Comparison of ENCODE assay signal across 8 cellular contexts in the genomic region with DNA sequence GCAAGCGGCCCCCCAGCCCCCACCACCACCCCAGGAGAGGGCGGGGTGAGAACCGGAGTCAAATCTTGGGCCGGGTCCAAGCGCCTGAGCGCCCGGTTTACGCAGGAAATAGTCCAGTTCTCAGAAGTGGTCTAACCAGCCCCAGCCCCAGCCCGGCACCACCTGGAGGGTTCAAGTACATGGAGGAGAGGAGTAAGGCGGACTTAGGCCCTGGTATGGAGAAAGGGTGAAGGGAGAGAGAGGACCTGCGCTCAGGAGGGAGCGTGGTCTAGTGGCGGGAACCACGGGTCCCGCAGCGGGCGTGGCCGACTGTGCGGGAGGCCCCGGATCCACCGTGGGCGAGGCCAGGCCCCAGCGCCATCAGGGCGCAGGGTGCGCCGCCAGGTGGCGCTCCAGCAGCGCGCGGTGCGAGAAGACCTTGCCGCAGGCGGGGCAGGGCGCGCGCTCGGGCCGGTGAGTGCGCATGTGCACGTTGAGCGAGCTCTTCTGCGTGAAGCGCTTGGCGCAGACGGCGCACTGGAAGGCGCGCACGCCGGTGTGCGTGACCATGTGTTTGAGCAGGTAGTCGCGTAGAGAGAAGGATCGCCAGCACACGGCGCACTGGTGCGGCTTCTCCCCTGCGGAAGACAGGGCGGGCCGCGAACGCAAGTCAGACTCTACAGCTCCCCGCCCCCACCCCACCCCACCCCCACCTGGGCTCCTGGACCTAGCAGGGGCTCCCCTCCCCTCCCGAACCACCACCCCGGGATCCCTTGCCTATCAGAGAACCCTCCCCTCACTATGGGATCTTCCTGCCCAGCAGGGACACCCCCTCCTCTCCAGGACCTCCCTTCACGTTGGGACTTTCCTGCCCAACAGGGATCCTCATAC. TPM values are rescaled to one million over a fixed set of nuclear protein-coding genes. Genes with fewer than 3 reads are reported as not detected.
DNase-seq lines count a peak whose midpoint lies in the region; ATAC-seq, FAIRE-seq and TF ChIP-seq lines count a peak whose summit lies in the region.

No MANE protein-coding gene starts in this region.

- H3K4me1 ChIP-seq in gastroesophageal sphincter, result peaks cover 8 to 60% (median 28%) of the 10 kb centered on the region in 3 donors
- H3K4me1 ChIP-seq in subcutaneous abdominal adipose tissue (ENCODE audit: control insufficient read depth in 5 of 5, insufficient read depth in 5 of 5, low read length in 5 of 5), result peaks cover 10 to 46% (median 38%) of the 10 kb centered on the region in 5 donors

- H3K27me3 ChIP-seq in gastroesophageal sphincter, result no peaks in the 10 kb centered on the region
- no peaks in the 10 kb centered on the region for H3K27me3 ChIP-seq in subcutaneous abdominal adipose tissue (ENCODE audit: control insufficient read depth in 5 of 5, insufficient read depth in 4 of 5, low read length in 5 of 5)

- WGBS in gastroesophageal sphincter (ENCODE audit: low coverage in 1 of 2), 2 donors, result 18% methylated on average over 15 of the region's 66 CpGs; no CpG with 5 or more reads in 1 of the 2 donors

- H3K27ac ChIP-seq in gastroesophageal sphincter (peak overlapping the region in 3 of 4 donors; percentile 77 to 83 (median 80)), subcutaneous abdominal adipose tissue (ENCODE audit: low read depth, low read length) (no peak overlapping the region)

- ATAC-seq in GM21529 (IDR thresholded peaks at IDR 0.05; ENCODE audit: unreplicated experiment) (peak; percentile 64), gastroesophageal sphincter (peak; percentile 94)

- TF ChIP-seq CTCF in D721Med (IDR thresholded peaks at IDR 0.05; ENCODE audit: insufficient read depth, missing control alignments) (peak; percentile 82), gastroesophageal sphincter (IDR thresholded peaks at IDR 0.05) (peak in 3 of 4 experiments; percentile 96 to 100 (median 97))

- no peak for FAIRE-seq in D721Med (lab: Jason Lieb, UNC)

- DNase-seq in D721Med (ENCODE audit: insufficient read length, low spot score) (peak; percentile 66), LHCN-M2 (ENCODE audit: low read depth) (peak; percentile 57), SHP77 (lab: John Stamatoyannopoulos, UW) (peak; percentile 87 to 92), non-pigmented ciliary epithelial cell (ENCODE audit: low read depth) (peak; percentile 42)
- DNase-seq in activated naive CD4-positive, alpha-beta T cell treated with Interleukin-2 at 50 U/mL for 16 hours, result peak; percentile 96

- H3K9me3 ChIP-seq in gastroesophageal sphincter (no peaks in the 10 kb centered on the region), subcutaneous abdominal adipose tissue (ENCODE audit: control insufficient read depth in 5 of 5, low read length in 5 of 5) (no peaks in the 10 kb centered on the region)

- H3K36me3 ChIP-seq in gastroesophageal sphincter (peaks cover 0 to 25% of the 10 kb centered on the region in 2 donors), subcutaneous abdominal adipose tissue (ENCODE audit: control insufficient read depth in 5 of 5, insufficient read depth in 5 of 5, low read length in 5 of 5) (peaks cover 0 to 25% (median 20%) of the 10 kb centered on the region in 5 donors)

- peak in 1 of 2 donors; percentile 23 for TF ChIP-seq POLR2A in gastroesophageal sphincter (IDR thresholded peaks at IDR 0.05)

- no peak for TF ChIP-seq EP300 in gastroesophageal sphincter (IDR thresholded peaks at IDR 0.05)

- peak overlapping the region in 4 of 5 donors; percentile 2 to 76 (median 24) for H3K9ac ChIP-seq in subcutaneous abdominal adipose tissue (ENCODE audit: low read length in 5 of 5)

- H3K4me3 ChIP-seq in gastroesophageal sphincter (peak overlapping the region; percentile 37 to 52), subcutaneous abdominal adipose tissue (ENCODE audit: low read depth in 1 of 5, low read length in 5 of 5) (peak overlapping the region; percentile 45 to 63 (median 61))

RNA-seq across cellular contexts. Expression of a gene that starts 2.1 kb away (rescaled TPM):
- 2.7 and 9.9 TPM in 2 replicates for total RNA-seq in LHCN-M2 (2014; rRNA removed)
- 19.3 TPM for polyA plus RNA-seq in LHCN-M2 (2012)
- 1 to 10 TPM; 2.6 to 7.4 (median 5.5) TPM for total RNA-seq in gastroesophageal sphincter

RNA-seq across cellular contexts. Expression of a gene that starts 5.7 kb away (rescaled TPM):
- total RNA-seq in LHCN-M2 (2014; rRNA removed) (9.2 and 10.1 TPM in 2 replicates), gastroesophageal sphincter (10 to 100 TPM in 3 of 4 donors, 1 to 10 TPM in 1; 9.8 to 14.0 (median 13.4) TPM)
- 11.2 TPM for polyA plus RNA-seq in LHCN-M2 (2012)

RNA-seq across cellular contexts. Expression of a gene that starts 29.9 kb away (rescaled TPM):
- total RNA-seq in LHCN-M2 (2014; rRNA removed) (413 and 418 TPM in 2 replicates), gastroesophageal sphincter (100 to 1,000 TPM; 171 to 274 (median 196) TPM)
- 473 TPM for polyA plus RNA-seq in LHCN-M2 (2012)

RNA-seq across cellular contexts. Expression of a gene that starts 37.8 kb away (rescaled TPM):
- total RNA-seq in LHCN-M2 (2014; rRNA removed) (17.1 and 19.6 TPM in 2 replicates), gastroesophageal sphincter (10 to 100 TPM; 11.2 to 25.4 (median 17.5) TPM)
- polyA plus RNA-seq in LHCN-M2 (2012), result 6.5 TPM

RNA-seq across cellular contexts. Expression of a gene that starts 41.0 kb away (rescaled TPM):
- total RNA-seq in LHCN-M2 (2014; rRNA removed), result 84.8 and 125 TPM in 2 replicates
- polyA plus RNA-seq in LHCN-M2 (2012), result 235 TPM
- total RNA-seq in gastroesophageal sphincter, result 100 to 1,000 TPM in 3 of 4 donors, 10 to 100 TPM in 1; 100.0 to 155 (median 126) TPM

Comparison
In these comparisons a context has a peak if more than half of its experiments do, and no peak if none do; other contexts are left out.
1. DNase-seq: peak in every context shown above with its lines; median percentile 96 in activated naive CD4-positive, alpha-beta T cell treated with Interleukin-2 at 50 U/mL for 16 hours; 90 in SHP77; 66 in D721Med; 57 in LHCN-M2; 42 in non-pigmented ciliary epithelial cell.